Comparison of ENCODE assay signal across 1 cellular context in genomic region chr1:174447866-174448530, GRCh38.
TF ChIP-seq lines count a peak whose summit lies in the region.

Gene GPR52 (plus strand): TSS chr1:174447964. CDS start chr1:174448112, 148 bp downstream.

TF ChIP-seq in GM23338, 12 proteins besides CTCF, POLR2A, EP300 and RAD21 (continued from another document):
- no peak for TF ChIP-seq ZNF462 (CRISPR knock-in tag; IDR thresholded peaks at IDR 0.05)
- TF ChIP-seq EZH2phosphoT487 (IDR thresholded peaks at IDR 0.05; ENCODE audit: unreplicated experiment), result no peak
- no peak for TF ChIP-seq EZH2 (IDR thresholded peaks at IDR 0.05; ENCODE audit: low read depth, unreplicated experiment)
- TF ChIP-seq CREB1 (CRISPR knock-in tag; IDR thresholded peaks at IDR 0.05; ENCODE audit: low read depth), result no peak
- TF ChIP-seq STAT1 (IDR thresholded peaks at IDR 0.05; ENCODE audit: unreplicated experiment), result no peak
- TF ChIP-seq POLR2AphosphoS5 (IDR thresholded peaks at IDR 0.05; ENCODE audit: low read depth), result no peak
- TF ChIP-seq REST (IDR thresholded peaks at IDR 0.05; ENCODE audit: unreplicated experiment), result no peak
- no peak for TF ChIP-seq ZNF331 (CRISPR knock-in tag; IDR thresholded peaks at IDR 0.05; ENCODE audit: low read depth)
- no peak for TF ChIP-seq NANOG (IDR thresholded peaks at IDR 0.05; ENCODE audit: borderline replicate concordance)
